17 cellular contexts compared by ENCODE assay signal in genomic region chr21:21897275-21897883, GRCh38.
DNase-seq lines count a peak whose midpoint lies in the region; TF ChIP-seq lines count a peak whose summit lies in the region.
"Had no signal": no experiment of that assay in that cellular context is flagged by ENCODE, and none has a peak within 500 bp of the region (broad histone marks: within the 10 kb centered on the region; RNA-seq: fewer than 3 reads in every experiment).

No MANE protein-coding gene starts in this region.

- H3K4me3 ChIP-seq in epithelial cell of esophagus (ENCODE audit: low read length) (no peak overlapping the region), skeletal muscle cell (ENCODE audit: low read depth, low read length) (no peak overlapping the region)
- H3K4me3 ChIP-seq: coronary artery, hepatocyte, tibial nerve had no signal

- DNase-seq in NCI-H345 (lab: John Stamatoyannopoulos, UW) = peak; percentile 4
- no peak for DNase-seq in NCI-H345 treated with DMSO at 0.1 percent for 48 hours (lab: John Stamatoyannopoulos, UW; ENCODE audit: unreplicated experiment)
- peak; percentile 76 for DNase-seq in NCI-H748 (lab: John Stamatoyannopoulos, UW; ENCODE audit: unreplicated experiment)
- peak; percentile 74 for DNase-seq in epithelial cell of esophagus (ENCODE audit: low read depth)
- peak; percentile 4 for DNase-seq in skeletal muscle cell (ENCODE audit: low read depth)
- DNase-seq in cerebellum (ENCODE audit: low spot score) = no peak
- DNase-seq in NCI-H1417 treated with DMSO at 0.1 percent for 48 hours (lab: John Stamatoyannopoulos, UW) = no peak
- DNase-seq in activated CD8-positive, alpha-beta memory T cell treated with anti-CD3 and anti-CD28 coated beads, Interleukin-2, amount 50 U/mL, for 48 hours = no peak
- DNase-seq: 8988T; activated CD8-positive, alpha-beta T cell treated with anti-CD3 and anti-CD28 coated beads for 36 hours; CD4-positive, alpha-beta T cell; GOT3; NCI-H2227 treated with DMSO at 0.1 percent for 48 hours; occipital lobe had no signal

- no peak for TF ChIP-seq CTCF in epithelial cell of esophagus (IDR thresholded peaks at IDR 0.05; ENCODE audit: insufficient read depth, low read depth, low read length, missing control alignments)

Comparison
In these comparisons a context has a peak if more than half of its experiments do, and no peak if none do; other contexts are left out.
1. DNase-seq: peak in NCI-H345 (single experiment), NCI-H748 (single experiment), epithelial cell of esophagus (single experiment) and skeletal muscle cell (single experiment); none in NCI-H345 treated with DMSO at 0.1 percent for 48 hours (single experiment), cerebellum (single experiment), NCI-H1417 treated with DMSO at 0.1 percent for 48 hours (single experiment) and activated CD8-positive, alpha-beta memory T cell treated with anti-CD3 and anti-CD28 coated beads, Interleukin-2, amount 50 U/mL, for 48 hours (single experiment).